Comparison of ENCODE assay signal across 25 cellular contexts in genomic region chr2:62321890-62322289, GRCh38.
A peak's percentile ranks its signal among the peaks of the same experiment; 100 is the strongest.
DNase-seq lines count a peak whose midpoint lies in the region; ATAC-seq and TF ChIP-seq lines count a peak whose summit lies in the region.
"Had no signal": no experiment of that assay in that cellular context is flagged by ENCODE, and none has a peak within 500 bp of the region (broad histone marks: within the 10 kb centered on the region; RNA-seq: fewer than 3 reads in every experiment).

No MANE protein-coding gene starts in this region.

- H3K4me3 ChIP-seq in transverse colon: no peak overlapping the region
- H3K4me3 ChIP-seq: esophagus squamous epithelium, gastrocnemius medialis, lower lobe of right lung had no signal

- peak; percentile 73 for ATAC-seq in HG03442 (IDR thresholded peaks at IDR 0.05; ENCODE audit: unreplicated experiment)
- ATAC-seq in central memory CD8-positive, alpha-beta T cell (replicated peaks; ENCODE audit: extremely low read depth, poor library complexity, severe bottlenecking): no peak
- ATAC-seq in HG03342 (IDR thresholded peaks at IDR 0.05; ENCODE audit: unreplicated experiment): no peak
- ATAC-seq: gastrocnemius medialis, lower lobe of right lung, SK-N-SH treated with all-trans-retinoic acid at 6 μM for 48 hours had no signal

- peaks cover 16% of the 10 kb centered on the region for H3K9me3 Mint-ChIP-seq in activated CD4-positive, alpha-beta T cell treated with anti-CD3 and anti-CD28 coated beads, Interleukin-2, amount 10 ng/mL, durations not matched to agents 7 days and 5 days
- no peaks in the 10 kb centered on the region for H3K9me3 Mint-ChIP-seq in central memory CD8-positive, alpha-beta T cell
- H3K9me3 Mint-ChIP-seq in stimulated activated naive CD8-positive, alpha-beta T cell treated with anti-CD3 and anti-CD28 coated beads, Interleukin-15, Interleukin-2, amounts not matched to agents 100 ng/mL and 50 ng/mL, for 24 hours: peaks cover 13% of the 10 kb centered on the region
- H3K9me3 Mint-ChIP-seq: activated naive CD4-positive, alpha-beta T cell treated with anti-CD3 and anti-CD28 coated beads, Interleukin-2, amount 50 U/mL, for 24 hours had no signal

- no peak for TF ChIP-seq CTCF in transverse colon (IDR thresholded peaks at IDR 0.05)

- 64 to 82% methylated on average over 5 of the region's 5 CpGs for WGBS in transverse colon (ENCODE audit: low coverage in 1 of 2), 2 donors

- in situ Hi-C loops in transverse colon (cut with MboI; ENCODE audit: low pct_ligation_motif_present in 1 of 4, low pct_unique_long_range_greater_than_20kb in 1 of 4, low sequenced_read_pairs in 3 of 4): no loop called here

- H3K27me3 ChIP-seq in transverse colon: no peaks in the 10 kb centered on the region
- H3K27me3 ChIP-seq: esophagus squamous epithelium, gastrocnemius medialis had no signal

- no peaks in the 10 kb centered on the region for H3K36me3 Mint-ChIP-seq in activated CD4-positive, alpha-beta T cell treated with anti-CD3 and anti-CD28 coated beads, Interleukin-2, amount 10 ng/mL, durations not matched to agents 7 days and 5 days (ENCODE audit: low read depth)
- no peaks in the 10 kb centered on the region for H3K36me3 Mint-ChIP-seq in central memory CD8-positive, alpha-beta T cell (ENCODE audit: insufficient read depth)
- H3K36me3 Mint-ChIP-seq in stimulated activated naive CD8-positive, alpha-beta T cell treated with anti-CD3 and anti-CD28 coated beads, Interleukin-15, Interleukin-2, amounts not matched to agents 100 ng/mL and 50 ng/mL, for 24 hours (ENCODE audit: low read depth): no peaks in the 10 kb centered on the region
- H3K36me3 Mint-ChIP-seq: activated naive CD4-positive, alpha-beta T cell treated with anti-CD3 and anti-CD28 coated beads, Interleukin-2, amount 50 U/mL, for 24 hours had no signal

- no peaks in the 10 kb centered on the region for H3K4me1 Mint-ChIP-seq in activated CD4-positive, alpha-beta T cell treated with anti-CD3 and anti-CD28 coated beads, Interleukin-2, amount 10 ng/mL, durations not matched to agents 7 days and 5 days
- H3K4me1 Mint-ChIP-seq in central memory CD8-positive, alpha-beta T cell: peaks cover 29% of the 10 kb centered on the region
- H3K4me1 Mint-ChIP-seq in stimulated activated naive CD8-positive, alpha-beta T cell treated with anti-CD3 and anti-CD28 coated beads, Interleukin-15, Interleukin-2, amounts not matched to agents 100 ng/mL and 50 ng/mL, for 24 hours (ENCODE audit: low read depth): peaks cover 39% of the 10 kb centered on the region
- H3K4me1 Mint-ChIP-seq: activated naive CD4-positive, alpha-beta T cell treated with anti-CD3 and anti-CD28 coated beads, Interleukin-2, amount 50 U/mL, for 24 hours had no signal

- H3K4me1 ChIP-seq in transverse colon: no peaks in the 10 kb centered on the region
- H3K4me1 ChIP-seq: esophagus squamous epithelium, gastrocnemius medialis, lower lobe of right lung had no signal

- DNase-seq in activated CD4-positive, alpha-beta T cell treated with anti-CD3 and anti-CD28 coated beads, Interleukin-2, amount 10 ng/mL, durations not matched to agents 7 days and 5 days: no peak
- no peak for DNase-seq in activated CD4-positive, alpha-beta T cell treated with anti-CD3 and anti-CD28 coated beads for 4 hours
- no peak for DNase-seq in central memory CD8-positive, alpha-beta T cell (ENCODE audit: low spot score in 2 of 2)
- DNase-seq in transverse colon (no peak), DMS53 (lab: John Stamatoyannopoulos, UW) (no peak)
- DNase-seq: activated B cell treated with CpG ODN at 0.5 μM for 24 hours; activated T-cell treated with anti-CD3 and anti-CD28 coated beads, Interleukin-2, amount 50 U/mL, for 48 hours; effector memory CD4-positive, alpha-beta T cell; esophagus squamous epithelium; gastrocnemius medialis; HCEC 1CT; KBM-7; kidney; lower lobe of right lung; NCI-H1694; NCI-H526; occipital lobe; stimulated activated CD4-positive, alpha-beta T cell treated with anti-CD3 and anti-CD28 coated beads, Interleukin-2, amount 100 ng/mL, for 24 hours; stimulated activated naive CD4-positive, alpha-beta T cell treated with Interleukin-2 at 50 U/mL for 16 hours; trophoblast cell had no signal

- CTCF ChIA-PET in activated CD4-positive, alpha-beta T cell treated with anti-CD3 and anti-CD28 coated beads, Interleukin-2, amount 10 ng/mL, durations not matched to agents 7 days and 5 days (lab: Charles Lee): interaction anchor here (1.1 kb wide), 1 partner anchor 16 kb away, joined by 3 read pairs; no protein-coding TSS in a partner anchor

- H3K9me3 ChIP-seq in transverse colon: no peaks in the 10 kb centered on the region
- H3K9me3 ChIP-seq: gastrocnemius medialis, lower lobe of right lung had no signal

- H3K27me3 Mint-ChIP-seq in activated CD4-positive, alpha-beta T cell treated with anti-CD3 and anti-CD28 coated beads, Interleukin-2, amount 10 ng/mL, durations not matched to agents 7 days and 5 days: peaks cover 2% of the 10 kb centered on the region
- H3K27me3 Mint-ChIP-seq in central memory CD8-positive, alpha-beta T cell: no peaks in the 10 kb centered on the region
- no peaks in the 10 kb centered on the region for H3K27me3 Mint-ChIP-seq in stimulated activated naive CD8-positive, alpha-beta T cell treated with anti-CD3 and anti-CD28 coated beads, Interleukin-15, Interleukin-2, amounts not matched to agents 100 ng/mL and 50 ng/mL, for 24 hours
- H3K27me3 Mint-ChIP-seq: activated B cell treated with CpG ODN at 0.5 μM for 24 hours; activated naive CD4-positive, alpha-beta T cell treated with anti-CD3 and anti-CD28 coated beads, Interleukin-2, amount 50 U/mL, for 24 hours had no signal

- no peak for TF ChIP-seq POLR2A in transverse colon (IDR thresholded peaks at IDR 0.05)

- POLR2A ChIA-PET in activated CD4-positive, alpha-beta T cell treated with anti-CD3 and anti-CD28 coated beads, Interleukin-2, amount 10 ng/mL, durations not matched to agents 7 days and 5 days (lab: Charles Lee): no interaction called here

- H3K27ac ChIP-seq in transverse colon: no peak overlapping the region
- H3K27ac ChIP-seq: esophagus squamous epithelium, gastrocnemius medialis, lower lobe of right lung had no signal

- peak overlapping the region; percentile 7 for H3K27ac Mint-ChIP-seq in activated CD4-positive, alpha-beta T cell treated with anti-CD3 and anti-CD28 coated beads, Interleukin-2, amount 10 ng/mL, durations not matched to agents 7 days and 5 days
- peak overlapping the region; percentile 64 for H3K27ac Mint-ChIP-seq in central memory CD8-positive, alpha-beta T cell (ENCODE audit: low read depth)
- H3K27ac Mint-ChIP-seq in stimulated activated naive CD8-positive, alpha-beta T cell treated with anti-CD3 and anti-CD28 coated beads, Interleukin-15, Interleukin-2, amounts not matched to agents 100 ng/mL and 50 ng/mL, for 24 hours: peak overlapping the region; percentile 69
- H3K27ac Mint-ChIP-seq: activated B cell treated with CpG ODN at 0.5 μM for 24 hours; activated naive CD4-positive, alpha-beta T cell treated with anti-CD3 and anti-CD28 coated beads, Interleukin-2, amount 50 U/mL, for 24 hours had no signal

- no peaks in the 10 kb centered on the region for H3K36me3 ChIP-seq in transverse colon
- H3K36me3 ChIP-seq: esophagus squamous epithelium, gastrocnemius medialis, lower lobe of right lung had no signal

- intact Hi-C loops in transverse colon (cut with DNase I; ENCODE audit: low total_unique reads): no loop called here

- TF ChIP-seq EP300 in transverse colon (IDR thresholded peaks at IDR 0.05; ENCODE audit: low read depth): no peak

- H3K4me3 Mint-ChIP-seq in activated CD4-positive, alpha-beta T cell treated with anti-CD3 and anti-CD28 coated beads, Interleukin-2, amount 10 ng/mL, durations not matched to agents 7 days and 5 days: no peak overlapping the region
- no peak overlapping the region for H3K4me3 Mint-ChIP-seq in central memory CD8-positive, alpha-beta T cell
- peak overlapping the region; percentile 45 for H3K4me3 Mint-ChIP-seq in stimulated activated naive CD8-positive, alpha-beta T cell treated with anti-CD3 and anti-CD28 coated beads, Interleukin-15, Interleukin-2, amounts not matched to agents 100 ng/mL and 50 ng/mL, for 24 hours
- H3K4me3 Mint-ChIP-seq: activated B cell treated with CpG ODN at 0.5 μM for 24 hours; activated naive CD4-positive, alpha-beta T cell treated with anti-CD3 and anti-CD28 coated beads, Interleukin-2, amount 50 U/mL, for 24 hours had no signal

Comparison
In these comparisons a context has a peak if more than half of its experiments do, and no peak if none do; other contexts are left out.
1. H3K27ac Mint-ChIP-seq: peak in every context shown above with its lines; median percentile 69 in stimulated activated naive CD8-positive, alpha-beta T cell treated with anti-CD3 and anti-CD28 coated beads, Interleukin-15, Interleukin-2, amounts not matched to agents 100 ng/mL and 50 ng/mL, for 24 hours; 64 in central memory CD8-positive, alpha-beta T cell; 7 in activated CD4-positive, alpha-beta T cell treated with anti-CD3 and anti-CD28 coated beads, Interleukin-2, amount 10 ng/mL, durations not matched to agents 7 days and 5 days.